ENCODE assay signal across 14 cellular contexts in the genomic region with DNA sequence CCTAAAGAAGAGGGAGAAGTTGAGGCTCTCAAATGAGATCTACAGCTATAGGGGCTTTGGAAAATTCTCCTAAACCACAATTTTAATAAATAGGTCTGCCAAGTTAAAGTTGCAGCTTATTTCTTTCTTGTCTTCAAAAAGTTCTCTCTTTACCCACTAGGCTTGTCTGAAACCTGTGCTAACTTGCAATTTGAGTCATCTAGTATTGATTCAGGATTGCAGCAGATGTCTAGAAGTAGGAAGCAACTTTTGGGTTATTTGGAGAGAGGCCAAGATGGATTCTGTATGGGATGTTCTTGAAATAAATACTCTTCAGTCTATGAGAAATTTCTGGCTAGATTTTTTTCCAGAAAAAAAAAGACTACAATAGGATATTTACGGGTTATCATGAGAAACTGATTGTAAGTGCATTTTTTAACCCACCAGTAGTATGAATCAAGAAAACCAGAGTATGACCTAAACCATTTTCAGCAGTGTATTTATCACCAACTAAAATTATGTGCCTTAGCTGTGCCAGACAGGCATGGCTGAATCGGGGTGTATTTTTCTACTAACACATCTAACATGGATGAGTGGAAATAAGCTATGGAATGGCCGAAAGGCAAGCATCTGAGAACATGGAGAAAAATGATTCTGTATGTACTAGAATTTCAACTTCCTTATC. TPM values are rescaled to one million over a fixed set of nuclear protein-coding genes. Genes with fewer than 3 reads are reported as not detected.
DNase-seq lines count a peak whose midpoint lies in the region; ATAC-seq, FAIRE-seq and TF ChIP-seq lines count a peak whose summit lies in the region.
"Had no signal": no experiment of that assay in that cellular context is flagged by ENCODE, and none has a peak within 500 bp of the region (broad histone marks: within the 10 kb centered on the region; RNA-seq: fewer than 3 reads in every experiment).

No MANE protein-coding gene starts in this region.

- FAIRE-seq in astrocyte (lab: Jason Lieb, UNC): no peak

- ATAC-seq in GM18858 (IDR thresholded peaks at IDR 0.05; ENCODE audit: unreplicated experiment) (peak; percentile 26), GM21576 (IDR thresholded peaks at IDR 0.05; ENCODE audit: unreplicated experiment) (peak; percentile 33)
- ATAC-seq: SK-N-SH treated with all-trans-retinoic acid at 6 μM for 48 hours had no signal

- TF ChIP-seq EP300 in sigmoid colon (IDR thresholded peaks at IDR 0.05): no peak

- H3K9me3 ChIP-seq in astrocyte (ENCODE audit: insufficient read depth, low read depth, low read length) (no peaks in the 10 kb centered on the region), sigmoid colon (no peaks in the 10 kb centered on the region)

- no peaks in the 10 kb centered on the region for H4K20me1 ChIP-seq in astrocyte (ENCODE audit: insufficient read depth, low read length)

- H3K4me1 ChIP-seq in astrocyte (ENCODE audit: insufficient read depth, low read length): peaks cover 10% of the 10 kb centered on the region
- H3K4me1 ChIP-seq in sigmoid colon: peaks cover 0 to 19% (median 11%) of the 10 kb centered on the region in 4 donors

- DNase-seq in astrocyte (ENCODE audit: low read depth) (no peak), renal cortical epithelial cell (ENCODE audit: low read depth) (peak; percentile 53), sigmoid colon (no peak), SIG-M5 (lab: John Stamatoyannopoulos, UW) (no peak), foreskin melanocyte (no peak)
- DNase-seq: activated B cell treated with CpG ODN at 0.5 μM for 24 hours; CD8-positive, alpha-beta memory T cell; central memory CD4-positive, alpha-beta T cell; NCI-H510A; nucleus accumbens; stimulated activated naive B cell treated with anti-CD40 and anti-IgM and Interleukin-4, amounts not matched to agents 10 μg/mL and 1 μg/mL and 100 μg/mL, for 72 hours had no signal

- H3K27ac Mint-ChIP-seq in astrocyte (ENCODE audit: unreplicated experiment): peak overlapping the region; percentile 34
- H3K27ac Mint-ChIP-seq: activated B cell treated with CpG ODN at 0.5 μM for 24 hours; CD8-positive, alpha-beta memory T cell; stimulated activated naive B cell treated with anti-CD40 and anti-IgM and Interleukin-4, amounts not matched to agents 10 μg/mL and 1 μg/mL and 100 μg/mL, for 72 hours had no signal

- 78 to 88% methylated on average over 3 of the region's 3 CpGs for WGBS in sigmoid colon, 2 donors

- H3K36me3 ChIP-seq in astrocyte (ENCODE audit: insufficient read depth, low read length) (no peaks in the 10 kb centered on the region), sigmoid colon (no peaks in the 10 kb centered on the region)

- H3K27me3 Mint-ChIP-seq in astrocyte (ENCODE audit: low read depth, unreplicated experiment): peaks cover 2% of the 10 kb centered on the region
- H3K27me3 Mint-ChIP-seq: CD8-positive, alpha-beta memory T cell had no signal

- no peak overlapping the region for H3K9ac ChIP-seq in astrocyte (ENCODE audit: low read length)

- H3K4me3 ChIP-seq in astrocyte (ENCODE audit: insufficient read depth, low read depth, low read length) (no peak overlapping the region), sigmoid colon (no peak overlapping the region)

- H3K79me2 ChIP-seq in astrocyte (ENCODE audit: insufficient read depth, low read length): no peaks in the 10 kb centered on the region

- H3K4me3 Mint-ChIP-seq in astrocyte (ENCODE audit: unreplicated experiment): no peak overlapping the region
- H3K4me3 Mint-ChIP-seq: activated B cell treated with CpG ODN at 0.5 μM for 24 hours; stimulated activated naive B cell treated with anti-CD40 and anti-IgM and Interleukin-4, amounts not matched to agents 10 μg/mL and 1 μg/mL and 100 μg/mL, for 72 hours had no signal

- H3K27ac ChIP-seq in astrocyte (ENCODE audit: low read depth, low read length) (no peak overlapping the region), sigmoid colon (no peak overlapping the region)

- no peak overlapping the region for H2AFZ ChIP-seq in astrocyte (ENCODE audit: low read depth, low read length)

- no peaks in the 10 kb centered on the region for H3K36me3 Mint-ChIP-seq in astrocyte (ENCODE audit: low read depth, unreplicated experiment)
- H3K36me3 Mint-ChIP-seq: CD8-positive, alpha-beta memory T cell; stimulated activated naive B cell treated with anti-CD40 and anti-IgM and Interleukin-4, amounts not matched to agents 10 μg/mL and 1 μg/mL and 100 μg/mL, for 72 hours had no signal

- H3K27me3 ChIP-seq in astrocyte (ENCODE audit: insufficient read depth, low read length): peaks cover 2% of the 10 kb centered on the region
- H3K27me3 ChIP-seq in sigmoid colon: no peaks in the 10 kb centered on the region

- H3K4me1 Mint-ChIP-seq in astrocyte (ENCODE audit: low read depth, unreplicated experiment): peaks cover 21% of the 10 kb centered on the region

- TF ChIP-seq POLR2A in sigmoid colon (IDR thresholded peaks at IDR 0.05): no peak

- H3K4me2 ChIP-seq in astrocyte (ENCODE audit: low read length): no peak overlapping the region

- TF ChIP-seq CTCF in astrocyte (IDR thresholded peaks at IDR 0.05; ENCODE audit: insufficient read depth, low read depth, low read length): no peak
- TF ChIP-seq CTCF in sigmoid colon (IDR thresholded peaks at IDR 0.05): no peak

- intact Hi-C loops in sigmoid colon (cut with DNase I): no loop called here

- no peaks in the 10 kb centered on the region for H3K9me3 Mint-ChIP-seq in astrocyte (ENCODE audit: unreplicated experiment)
- H3K9me3 Mint-ChIP-seq: activated B cell treated with CpG ODN at 0.5 μM for 24 hours; CD8-positive, alpha-beta memory T cell; stimulated activated naive B cell treated with anti-CD40 and anti-IgM and Interleukin-4, amounts not matched to agents 10 μg/mL and 1 μg/mL and 100 μg/mL, for 72 hours had no signal

RNA-seq across cellular contexts. Expression of gene RAB38, which starts 4.9 kb away (rescaled TPM):
- total RNA-seq in astrocyte (3.2 TPM in 2 replicates), renal cortical epithelial cell (10.7 and 12.3 TPM in 2 replicates), sigmoid colon (1 to 10 TPM in 3 of 4 donors, not detected in 1; 1.1 to 1.7 (median 1.2) TPM)
- 1 to 10 TPM in 2 of 3 donors, under 1 TPM in 1; 0.92 to 1.3 (median 1.2) TPM for polyA plus RNA-seq in sigmoid colon
